1 cellular context compared by ENCODE assay signal in genomic region chr11:29641201-29641600, GRCh38.
TF ChIP-seq lines count a peak whose summit lies in the region.

No MANE protein-coding gene starts in this region.

TF ChIP-seq in GM23338, 12 proteins besides CTCF, POLR2A, EP300 and RAD21 (continued from another document):
- TF ChIP-seq ZNF462 (CRISPR knock-in tag; IDR thresholded peaks at IDR 0.05): no peak
- no peak for TF ChIP-seq NANOG (IDR thresholded peaks at IDR 0.05; ENCODE audit: borderline replicate concordance)
- no peak for TF ChIP-seq EZH2phosphoT487 (IDR thresholded peaks at IDR 0.05; ENCODE audit: unreplicated experiment)
